1 cellular context compared by ENCODE assay signal in genomic region chr14:94773682-94774211, GRCh38.
TF ChIP-seq lines count a peak whose summit lies in the region.

No MANE protein-coding gene starts in this region.

TF ChIP-seq in GM23338, 12 proteins besides CTCF, POLR2A, EP300 and RAD21 (continued from another document):
- TF ChIP-seq ZNF462 (CRISPR knock-in tag; IDR thresholded peaks at IDR 0.05) (peak; percentile 48; the same call in 1 of the 2 replicates), REST (IDR thresholded peaks at IDR 0.05; ENCODE audit: unreplicated experiment) (no peak), EZH2 (IDR thresholded peaks at IDR 0.05; ENCODE audit: low read depth, unreplicated experiment) (peak; percentile 86), STAT1 (IDR thresholded peaks at IDR 0.05; ENCODE audit: unreplicated experiment) (no peak)
